ENCODE assay signal across 10 cellular contexts in genomic region chr9:96391021-96391765, GRCh38. TPM values are rescaled to one million over a fixed set of nuclear protein-coding genes. Genes with fewer than 3 reads are reported as not detected.
DNase-seq lines count a peak whose midpoint lies in the region; ATAC-seq and TF ChIP-seq lines count a peak whose summit lies in the region.
"Had no signal": no experiment of that assay in that cellular context is flagged by ENCODE, and none has a peak within 500 bp of the region (broad histone marks: within the 10 kb centered on the region; RNA-seq: fewer than 3 reads in every experiment).

No MANE protein-coding gene starts in this region.

- H3K4me3 ChIP-seq in fibroblast of lung (replicated peaks in 1 of 4; ENCODE audit: control extremely low read depth in 1 of 4, insufficient read depth in 1 of 4, low read depth in 3 of 4, low read length in 4 of 4) (no peak overlapping the region), neuronal stem cell (ENCODE audit: low read length in 2 of 2) (no peak overlapping the region)

- H3K23ac ChIP-seq in neuronal stem cell (ENCODE audit: low read depth, low read length, poor library complexity), result no peak overlapping the region

- H4K91ac ChIP-seq in neuronal stem cell (ENCODE audit: low read depth, low read length, poor library complexity), result peak overlapping the region; percentile 72

- H3K36me3 ChIP-seq in fibroblast of lung (ENCODE audit: control insufficient read depth, insufficient read depth, low read length) (no peaks in the 10 kb centered on the region), neuronal stem cell (replicated peaks in 1 of 2; ENCODE audit: control insufficient read depth in 2 of 2, insufficient read depth in 2 of 2, low read length in 2 of 2) (peaks cover 22 to 100% of the 10 kb centered on the region in 2 donors)

- H2AK5ac ChIP-seq in neuronal stem cell (ENCODE audit: low read depth, low read length), result no peak overlapping the region

- peak overlapping the region; percentile 51 for H3K4me2 ChIP-seq in fibroblast of lung (ENCODE audit: extremely low read depth, insufficient read depth, low read length)
- H3K4me2 ChIP-seq in neuronal stem cell (ENCODE audit: insufficient read depth, low read length, poor library complexity, severe bottlenecking), result no peak overlapping the region

- no peak overlapping the region for H3K18ac ChIP-seq in neuronal stem cell (ENCODE audit: low read length)

- no peaks in the 10 kb centered on the region for H4K20me1 ChIP-seq in fibroblast of lung (ENCODE audit: control insufficient read depth, extremely low read depth, insufficient read depth, low read length)

- H3K79me1 ChIP-seq in neuronal stem cell (ENCODE audit: low read depth, low read length), result peaks cover 5% of the 10 kb centered on the region

- no peak for TF ChIP-seq CTCF in fibroblast of lung (conservative IDR thresholded peaks at IDR 0.05 in 1 of 2, IDR thresholded peaks at IDR 0.05 in 1 of 2; ENCODE audit: low read depth in 1 of 2, low read length in 2 of 2)

- no peak overlapping the region for H3K14ac ChIP-seq in neuronal stem cell (ENCODE audit: low read length)

- peak overlapping the region; percentile 94 for H2BK120ac ChIP-seq in neuronal stem cell (ENCODE audit: low read depth, low read length)

- H4K8ac ChIP-seq in neuronal stem cell (ENCODE audit: low read depth, low read length), result no peak overlapping the region

- no peak overlapping the region for H3K4ac ChIP-seq in neuronal stem cell (ENCODE audit: low read length)

- peak overlapping the region; percentile 39 for H2BK5ac ChIP-seq in neuronal stem cell (ENCODE audit: low read length)

- ATAC-seq in GM21367 (IDR thresholded peaks at IDR 0.05; ENCODE audit: unreplicated experiment) (no peak), HG02981 (IDR thresholded peaks at IDR 0.05; ENCODE audit: unreplicated experiment) (no peak), HG03039 (IDR thresholded peaks at IDR 0.05; ENCODE audit: unreplicated experiment) (no peak)

- H2AFZ ChIP-seq in fibroblast of lung (ENCODE audit: low read length) (peak overlapping the region; percentile 79), neuronal stem cell (ENCODE audit: low read length) (no peak overlapping the region)

- H3K9ac ChIP-seq in fibroblast of lung (ENCODE audit: insufficient read depth, low read length), result no peak overlapping the region
- H3K9ac ChIP-seq in neuronal stem cell (ENCODE audit: low read depth, low read length, poor library complexity), result no peak overlapping the region

- H3K9me3 ChIP-seq in fibroblast of lung (ENCODE audit: control insufficient read depth, insufficient read depth, low read depth, low read length) (no peaks in the 10 kb centered on the region), neuronal stem cell (replicated peaks in 1 of 2; ENCODE audit: control insufficient read depth in 2 of 2, insufficient read depth in 1 of 2, low read depth in 1 of 2, low read length in 2 of 2) (no peaks in the 10 kb centered on the region)

- H2BK12ac ChIP-seq in neuronal stem cell (ENCODE audit: low read length), result no peak overlapping the region

- no CpG with 5 or more reads among the region's 5 CpGs for WGBS in neuronal stem cell (ENCODE audit: extremely low coverage in 2 of 2, insufficient read length in 2 of 2, insufficient replicate concordance in 1 of 2), 2 donors

- H3K27ac ChIP-seq in fibroblast of lung (ENCODE audit: insufficient read depth, low read length) (no peak overlapping the region), neuronal stem cell (replicated peaks; ENCODE audit: low read length) (no peak overlapping the region)

- H3K4me1 ChIP-seq in fibroblast of lung (ENCODE audit: control insufficient read depth, extremely low read depth, insufficient read depth, low read length) (no peaks in the 10 kb centered on the region), neuronal stem cell (ENCODE audit: control insufficient read depth in 2 of 2, insufficient read depth in 1 of 2, low read depth in 1 of 2, low read length in 2 of 2) (no peaks in the 10 kb centered on the region)

- DNase-seq in COLO668 (lab: John Stamatoyannopoulos, UW; ENCODE audit: unreplicated experiment) (peak; percentile 21), NCI-H526 treated with DMSO at 0.1 percent for 48 hours (lab: John Stamatoyannopoulos, UW) (peak; percentile 20), fibroblast of lung (ENCODE audit: low read depth in 2 of 2) (peak in 1 of 2 donors; percentile 27), neuronal stem cell (ENCODE audit: low spot score) (no peak), NCI-H2029 treated with DMSO at 0.1 percent for 48 hours (lab: John Stamatoyannopoulos, UW) (no peak)
- DNase-seq: activated CD4-positive, alpha-beta T cell treated with anti-CD3 and anti-CD28 coated beads for 4 hours; left ventricle myocardium superior had no signal

- H3K27me3 ChIP-seq in fibroblast of lung (ENCODE audit: control insufficient read depth, insufficient read depth, low read length) (no peaks in the 10 kb centered on the region), neuronal stem cell (ENCODE audit: control insufficient read depth in 3 of 3, insufficient read depth in 3 of 3, low read depth in 1 of 3, low read length in 3 of 3) (no peaks in the 10 kb centered on the region)

- no peak overlapping the region for H2BK15ac ChIP-seq in neuronal stem cell (ENCODE audit: low read length)

- H3K79me2 ChIP-seq in fibroblast of lung (ENCODE audit: control insufficient read depth, insufficient read depth, low read length), result no peaks in the 10 kb centered on the region

RNA-seq across cellular contexts. Expression of gene SLC35D2, which starts 7.7 kb away (rescaled TPM):
- 28.2 and 34.7 TPM in 2 replicates for total RNA-seq in fibroblast of lung
- polyA plus RNA-seq in fibroblast of lung, result 26.2 and 27.2 TPM in 2 replicates
- polyA plus RNA-seq in fibroblast of lung (2012), result 23.9 and 25.0 TPM in 2 replicates
- 2.2 and 5.1 TPM in 2 replicates for polyA minus RNA-seq in fibroblast of lung (ENCODE audit: low replicate concordance)
- polyA plus RNA-seq in neuronal stem cell (2013, experiment 1 of 2), result 22.3 TPM
- 22.2 TPM for polyA plus RNA-seq in neuronal stem cell (2013, experiment 2 of 2)

RNA-seq across cellular contexts. Expression of gene ZNF367, which starts 27.0 kb away (rescaled TPM):
- total RNA-seq in fibroblast of lung, result 0.26 and 0.66 TPM in 2 replicates
- 2.2 and 6.4 TPM in 2 replicates for polyA plus RNA-seq in fibroblast of lung
- polyA plus RNA-seq in fibroblast of lung (2012), result 2.4 and 6.8 TPM in 2 replicates
- 0.47 and 3.5 TPM in 2 replicates for polyA minus RNA-seq in fibroblast of lung (ENCODE audit: low replicate concordance)
- 5.1 TPM for polyA plus RNA-seq in neuronal stem cell (2013, experiment 1 of 2)
- polyA plus RNA-seq in neuronal stem cell (2013, experiment 2 of 2), result 5.1 TPM

RNA-seq across cellular contexts. Expression of gene HABP4, which starts 58.8 kb away (rescaled TPM):
- total RNA-seq in fibroblast of lung, result 18.2 and 31.4 TPM in 2 replicates
- polyA plus RNA-seq in fibroblast of lung, result 28.7 and 35.6 TPM in 2 replicates
- polyA plus RNA-seq in fibroblast of lung (2012), result 30.6 and 38.9 TPM in 2 replicates
- 2.2 and 9.3 TPM in 2 replicates for polyA minus RNA-seq in fibroblast of lung (ENCODE audit: low replicate concordance)
- polyA plus RNA-seq in neuronal stem cell (2013, experiment 1 of 2), result 21.5 TPM
- 21.1 TPM for polyA plus RNA-seq in neuronal stem cell (2013, experiment 2 of 2)

Comparison
In these comparisons a context has a peak if more than half of its experiments do, and no peak if none do; other contexts are left out.
1. DNase-seq: peak in COLO668 (single experiment) and NCI-H526 treated with DMSO at 0.1 percent for 48 hours (single experiment); none in neuronal stem cell (single experiment) and NCI-H2029 treated with DMSO at 0.1 percent for 48 hours (single experiment).